Comparison of ENCODE assay signal across 32 cellular contexts in genomic region chr5:82901281-82901888, GRCh38.
"Had no signal": no experiment of that assay in that cellular context is flagged by ENCODE, and none has a peak within 500 bp of the region (broad histone marks: within the 10 kb centered on the region; RNA-seq: fewer than 3 reads in every experiment).

No MANE protein-coding gene starts in this region.

- H3K27ac Mint-ChIP-seq: activated B cell treated with CpG ODN at 0.5 μM for 24 hours; activated CD8-positive, alpha-beta T cell treated with anti-CD3 and anti-CD28 coated beads, Interleukin-2, amount 10 ng/mL, durations not matched to agents 7 days and 5 days; activated naive CD8-positive, alpha-beta T cell; brain; effector memory CD8-positive, alpha-beta T cell; nephron; progenitor cell of endocrine pancreas; stimulated activated naive B cell treated with anti-CD40 and anti-IgM and Interleukin-4, amounts not matched to agents 10 μg/mL and 1 μg/mL and 100 μg/mL, for 72 hours; T-helper 17 cell had no signal

- H3K4me3 Mint-ChIP-seq: activated B cell treated with CpG ODN at 0.5 μM for 24 hours; activated CD8-positive, alpha-beta T cell treated with anti-CD3 and anti-CD28 coated beads, Interleukin-2, amount 10 ng/mL, durations not matched to agents 7 days and 5 days; activated naive CD8-positive, alpha-beta T cell; brain; effector memory CD8-positive, alpha-beta T cell; nephron; stimulated activated naive B cell treated with anti-CD40 and anti-IgM and Interleukin-4, amounts not matched to agents 10 μg/mL and 1 μg/mL and 100 μg/mL, for 72 hours; T-helper 17 cell had no signal

- H3K27me3 Mint-ChIP-seq: activated B cell treated with CpG ODN at 0.5 μM for 24 hours; activated naive CD8-positive, alpha-beta T cell; effector memory CD8-positive, alpha-beta T cell; progenitor cell of endocrine pancreas; stimulated activated naive B cell treated with anti-CD40 and anti-IgM and Interleukin-4, amounts not matched to agents 10 μg/mL and 1 μg/mL and 100 μg/mL, for 72 hours; T-helper 17 cell had no signal

- H3K9me3 ChIP-seq: ovary, thyroid gland, vagina had no signal

- H3K4me3 ChIP-seq: adrenal gland, ovary, stomach, thyroid gland, upper lobe of left lung, vagina had no signal

- H3K4me1 Mint-ChIP-seq: activated B cell treated with CpG ODN at 0.5 μM for 24 hours; brain; stimulated activated naive B cell treated with anti-CD40 and anti-IgM and Interleukin-4, amounts not matched to agents 10 μg/mL and 1 μg/mL and 100 μg/mL, for 72 hours; T-helper 17 cell had no signal

- DNase-seq: activated B cell treated with CpG ODN at 0.5 μM for 24 hours; activated CD4-positive, alpha-beta T cell treated with anti-CD3 and anti-CD28 coated beads, Interleukin-2, amount 50 U/mL, for 1 hour; activated CD8-positive, alpha-beta T cell treated with anti-CD3 and anti-CD28 coated beads, Interleukin-2, amount 10 ng/mL, durations not matched to agents 7 days and 5 days; activated effector memory CD4-positive, alpha-beta T cell treated with Interleukin-2 at 50 U/mL for 16 hours; activated naive CD4-positive, alpha-beta T cell treated with Interleukin-2 at 50 U/mL for 16 hours; activated T-cell treated with anti-CD3 and anti-CD28 coated beads for 4 hours; adrenal gland; aorta; cortex of kidney; effector memory CD8-positive, alpha-beta T cell; foreskin fibroblast; head of caudate nucleus; hippocampal formation; left colon; mammary epithelial cell; ovary; stimulated activated CD4-positive, alpha-beta T cell treated with anti-CD3 and anti-CD28 coated beads, Interleukin-15, amount 100 ng/mL, for 24 hours; stimulated activated CD4-positive, alpha-beta T cell treated with anti-CD3 and anti-CD28 coated beads, Interleukin-2, amount 100 ng/mL, for 24 hours; stimulated activated naive B cell treated with anti-CD40 and anti-IgM and Interleukin-4, amounts not matched to agents 10 μg/mL and 1 μg/mL and 100 μg/mL, for 72 hours; stomach; T-helper 17 cell; T1000; thyroid gland; upper lobe of left lung had no signal

- ATAC-seq: activated CD8-positive, alpha-beta T cell treated with anti-CD3 and anti-CD28 coated beads, Interleukin-2, amount 10 ng/mL, durations not matched to agents 7 days and 5 days; effector memory CD8-positive, alpha-beta T cell; esophagus mucosa; left colon; stimulated activated naive B cell treated with anti-CD40 and anti-IgM and Interleukin-4, amounts not matched to agents 10 μg/mL and 1 μg/mL and 100 μg/mL, for 72 hours; T-helper 17 cell had no signal

- H3K27ac ChIP-seq: adrenal gland, ovary, stomach, thyroid gland, upper lobe of left lung, vagina had no signal

- H3K27me3 ChIP-seq: adrenal gland, ovary, stomach, thyroid gland, upper lobe of left lung, vagina had no signal

- FAIRE-seq: endothelial cell of umbilical vein, keratinocyte had no signal

- H3K36me3 ChIP-seq: adrenal gland, ovary, stomach, thyroid gland, upper lobe of left lung, vagina had no signal

- H3K4me1 ChIP-seq: adrenal gland, stomach, thyroid gland, upper lobe of left lung, vagina had no signal

- H3K36me3 Mint-ChIP-seq: activated naive CD8-positive, alpha-beta T cell; brain; stimulated activated naive B cell treated with anti-CD40 and anti-IgM and Interleukin-4, amounts not matched to agents 10 μg/mL and 1 μg/mL and 100 μg/mL, for 72 hours had no signal
